8 cellular contexts compared by ENCODE assay signal in genomic region chr19:2327773-2328400, GRCh38. TPM values are rescaled to one million over a fixed set of nuclear protein-coding genes. Genes with fewer than 3 reads are reported as not detected.
A peak's percentile ranks its signal among the peaks of the same experiment; 100 is the strongest.
DNase-seq lines count a peak whose midpoint lies in the region; ATAC-seq and TF ChIP-seq lines count a peak whose summit lies in the region.

No MANE protein-coding gene starts in this region.

- H4K20me1 ChIP-seq in OCI-LY7 (ENCODE audit: insufficient read depth, low read length) = no peaks in the 10 kb centered on the region; the same call in 1 of the 2 replicates
- peaks cover 25% of the 10 kb centered on the region for H4K20me1 ChIP-seq in osteoblast (ENCODE audit: insufficient read depth, low read length)

- H3K4me1 ChIP-seq in CD8-positive, alpha-beta T cell (ENCODE audit: insufficient read depth, low read length) = peaks cover 53% of the 10 kb centered on the region
- H3K4me1 ChIP-seq in HEK293 (ENCODE audit: control insufficient read depth, insufficient read depth, low read length) = peaks cover 14% of the 10 kb centered on the region
- H3K4me1 ChIP-seq in OCI-LY7 (ENCODE audit: insufficient read depth, low read length, poor library complexity, severe bottlenecking) = peaks cover 59% of the 10 kb centered on the region
- H3K4me1 ChIP-seq in osteoblast (ENCODE audit: insufficient read depth, low read length) = peaks cover 19% of the 10 kb centered on the region
- H3K4me1 ChIP-seq in uterus = peaks cover 0 to 24% of the 10 kb centered on the region in 2 donors

- H3K27ac ChIP-seq in CD8-positive, alpha-beta T cell (ENCODE audit: low read depth, low read length) = peak overlapping the region; percentile 82
- H3K27ac ChIP-seq in HEK293 (ENCODE audit: extremely low read depth, low read depth, low read length) = peak overlapping the region; percentile 90
- peak overlapping the region; percentile 70 for H3K27ac ChIP-seq in OCI-LY7 (ENCODE audit: low read depth, low read length, poor library complexity, severe bottlenecking)
- H3K27ac ChIP-seq in osteoblast (ENCODE audit: low read depth, low read length) = peak overlapping the region; percentile 83
- peak overlapping the region; percentile 62 to 75 for H3K27ac ChIP-seq in uterus

- no peaks in the 10 kb centered on the region for H3K9me3 ChIP-seq in CD8-positive, alpha-beta T cell (ENCODE audit: low read length)
- H3K9me3 ChIP-seq in HEK293 (ENCODE audit: control insufficient read depth, insufficient read depth, low read depth, low read length) = no peaks in the 10 kb centered on the region
- no peaks in the 10 kb centered on the region for H3K9me3 ChIP-seq in OCI-LY7 (ENCODE audit: low read length)
- H3K9me3 ChIP-seq in osteoblast (ENCODE audit: low read depth, low read length) = no peaks in the 10 kb centered on the region
- no peaks in the 10 kb centered on the region for H3K9me3 ChIP-seq in uterus

- H3K4me2 ChIP-seq in OCI-LY7 (ENCODE audit: low read length) (peak overlapping the region; percentile 87), osteoblast (ENCODE audit: insufficient read depth, low read length) (peak overlapping the region; percentile 93)

- H3K79me2 ChIP-seq in OCI-LY7 (ENCODE audit: insufficient read depth, low read depth, low read length) (peaks cover 66% of the 10 kb centered on the region), osteoblast (ENCODE audit: insufficient read depth, low read length) (peaks cover 80% of the 10 kb centered on the region)

- TF ChIP-seq POLR2A in uterus (IDR thresholded peaks at IDR 0.05) = no peak

- H3K27me3 ChIP-seq in CD8-positive, alpha-beta T cell (ENCODE audit: insufficient read depth, low read length) = no peaks in the 10 kb centered on the region
- H3K27me3 ChIP-seq in osteoblast (ENCODE audit: insufficient read depth, low read length) (no peaks in the 10 kb centered on the region), uterus (no peaks in the 10 kb centered on the region)

- H3K36me3 Mint-ChIP-seq in CD8-positive, alpha-beta T cell = peaks cover 47% of the 10 kb centered on the region
- peaks cover 54% of the 10 kb centered on the region for H3K36me3 Mint-ChIP-seq in activated T-helper 17 cell treated with anti-CD3 and anti-CD28 coated beads, Interleukin-2, amount 50 U/mL, for 72 hours (ENCODE audit: low read depth)

- intact Hi-C loops in CD8-positive, alpha-beta T cell (cut with DNase I, micrococcal nuclease) = loop anchor here (1.0 to 5.0 kb wide), 9 partner anchors 38 to 854 kb away; partner anchors contain the start of genes PLEKHJ1 (in 2 of the 2), SF3A2 (in 2 of the 2), TIMM13 (in 2 of the 2) and AP3D1 (in 1 of the 2)
- intact Hi-C loops in OCI-LY7 (cut with micrococcal nuclease; ENCODE audit: unreplicated experiment) = loop anchor here (2.0 kb wide), 2 partner anchors 55 to 63 kb away; no protein-coding TSS in a partner anchor
- intact Hi-C loops in uterus (cut with DNase I; ENCODE audit: low total_unique reads) = no loop called here

- TSS peak; percentile 93 for BruUV-seq in OCI-LY7 (replicated peaks; lab: Mats Ljungman, UMichigan)

- no peak for TF ChIP-seq CTCF in CD8-positive, alpha-beta T cell (IDR thresholded peaks at IDR 0.05)
- TF ChIP-seq CTCF in HEK293 (tag by site-specific recombination; IDR thresholded peaks at IDR 0.05) = 0 out of 2 replicates have a peak, but pooled peaks have one; percentile 6
- no peak for TF ChIP-seq CTCF in OCI-LY7 (conservative IDR thresholded peaks at IDR 0.05; ENCODE audit: low read length)
- TF ChIP-seq CTCF in osteoblast (IDR thresholded peaks at IDR 0.05; ENCODE audit: extremely low read depth, low read depth, low read length) = no peak
- TF ChIP-seq CTCF in uterus (IDR thresholded peaks at IDR 0.05) = no peak

- no peaks in the 10 kb centered on the region for H3K27me3 Mint-ChIP-seq in CD8-positive, alpha-beta T cell (ENCODE audit: low read depth)
- no peaks in the 10 kb centered on the region for H3K27me3 Mint-ChIP-seq in activated T-helper 17 cell treated with anti-CD3 and anti-CD28 coated beads, Interleukin-2, amount 50 U/mL, for 72 hours

- CTCF ChIA-PET in CD8-positive, alpha-beta T cell (lab: Charles Lee) = interaction anchor here (0.6 to 1.9 kb wide), 3 partner anchors 53 to 95 kb away, joined by 3 to 7 read pairs (median 3); no protein-coding TSS in a partner anchor
- CTCF ChIA-PET in HEK293 (lab: Yijun Ruan, JAX) (interaction anchor here (0.6 to 1.7 kb wide), 3 partner anchors 36 to 170 kb away, joined by 3 to 4 read pairs (median 4); no protein-coding TSS in a partner anchor), OCI-LY7 (lab: Charles Lee; ENCODE audit: unreplicated experiment) (interaction anchor here (0.8 kb wide), 1 partner anchor 170 kb away, joined by 4 read pairs; no protein-coding TSS in a partner anchor)

- H3K4me3 ChIP-seq in CD8-positive, alpha-beta T cell (ENCODE audit: low read depth, low read length) = peak overlapping the region; percentile 93
- H3K4me3 ChIP-seq in HEK293 (ENCODE audit: low read depth, low read length) (peak overlapping the region; percentile 92), OCI-LY7 (ENCODE audit: low read depth, low read length, poor library complexity, severe bottlenecking) (peak overlapping the region; percentile 89), osteoblast (ENCODE audit: insufficient read depth, low read length) (peak overlapping the region; percentile 90), uterus (peak overlapping the region; percentile 75 to 78)

- peak in 4 of 7 experiments; percentile 19 to 74 (median 41) for DNase-seq in CD8-positive, alpha-beta T cell
- DNase-seq in OCI-LY7 (ENCODE audit: low spot score) = peak; percentile 89
- peak; percentile 88 for DNase-seq in foreskin melanocyte
- peak; percentile 96 for DNase-seq in osteoblast (ENCODE audit: insufficient read length, low spot score, missing footprints)
- no peak for DNase-seq in uterus
- DNase-seq in GDM1 (lab: John Stamatoyannopoulos, UW) = no peak

- H3K9me2 ChIP-seq in OCI-LY7 (ENCODE audit: insufficient read depth, low read length) = no peaks in the 10 kb centered on the region

- peak overlapping the region; percentile 97 for H3K4me3 Mint-ChIP-seq in CD8-positive, alpha-beta T cell
- peak overlapping the region; percentile 97 for H3K4me3 Mint-ChIP-seq in activated T-helper 17 cell treated with anti-CD3 and anti-CD28 coated beads, Interleukin-2, amount 50 U/mL, for 72 hours

- ATAC-seq in CD8-positive, alpha-beta T cell = peak; percentile 63
- ATAC-seq in activated T-helper 17 cell treated with anti-CD3 and anti-CD28 coated beads, Interleukin-2, amount 50 U/mL, for 72 hours (replicated peaks) = peak; percentile 83

- H2AFZ ChIP-seq in OCI-LY7 (ENCODE audit: low read length) (no peak overlapping the region), osteoblast (ENCODE audit: low read length) (peak overlapping the region; percentile 81)

- no peaks in the 10 kb centered on the region for H3K9me3 Mint-ChIP-seq in CD8-positive, alpha-beta T cell
- H3K9me3 Mint-ChIP-seq in activated T-helper 17 cell treated with anti-CD3 and anti-CD28 coated beads, Interleukin-2, amount 50 U/mL, for 72 hours = no peaks in the 10 kb centered on the region

- H3K27ac Mint-ChIP-seq in CD8-positive, alpha-beta T cell = peak overlapping the region; percentile 99
- H3K27ac Mint-ChIP-seq in activated T-helper 17 cell treated with anti-CD3 and anti-CD28 coated beads, Interleukin-2, amount 50 U/mL, for 72 hours = peak overlapping the region; percentile 97

- POLR2A ChIA-PET in CD8-positive, alpha-beta T cell (lab: Charles Lee) = interaction anchor here (0.6 to 1.7 kb wide), 5 partner anchors 36 to 225 kb away, joined by 3 to 6 read pairs (median 4); no protein-coding TSS in a partner anchor
- POLR2A ChIA-PET in HEK293 (lab: Yijun Ruan, JAX) (interaction anchor here (0.7 to 1.7 kb wide), 9 partner anchors 9 to 148 kb away, joined by 3 to 6 read pairs (median 4); partner anchors contain the start of gene GADD45B), OCI-LY7 (lab: Charles Lee) (interaction anchor here (0.7 to 1.1 kb wide), 3 partner anchors 9 to 66 kb away, joined by 3 to 7 read pairs (median 3); no protein-coding TSS in a partner anchor)

- peaks cover 14% of the 10 kb centered on the region for H3K36me3 ChIP-seq in CD8-positive, alpha-beta T cell (ENCODE audit: insufficient read depth, low read length)
- H3K36me3 ChIP-seq in HEK293 (ENCODE audit: control insufficient read depth in 2 of 2, insufficient read depth in 1 of 2, low read length in 2 of 2) (peaks cover 4 to 34% of the 10 kb centered on the region in 2 experiments; a peak in 2 of 3 replicates), OCI-LY7 (ENCODE audit: insufficient read depth, low read length) (peaks cover 40% of the 10 kb centered on the region), osteoblast (ENCODE audit: insufficient read depth, low read length) (peaks cover 11% of the 10 kb centered on the region), uterus (no peaks in the 10 kb centered on the region)

- peaks cover 61% of the 10 kb centered on the region for H3K4me1 Mint-ChIP-seq in CD8-positive, alpha-beta T cell (ENCODE audit: low read depth)
- peaks cover 24% of the 10 kb centered on the region for H3K4me1 Mint-ChIP-seq in activated T-helper 17 cell treated with anti-CD3 and anti-CD28 coated beads, Interleukin-2, amount 50 U/mL, for 72 hours

RNA-seq across cellular contexts. Expression of gene LSM7, which starts 0.5 kb away (rescaled TPM):
- total RNA-seq in CD8-positive, alpha-beta T cell = 100 to 1,000 TPM; 103 to 113 TPM
- total RNA-seq in OCI-LY7 (2014; rRNA removed; shearing (Covaris generic)) = 288 and 321 TPM in 2 replicates
- total RNA-seq in OCI-LY7 (2022) (164 and 170 TPM in 2 replicates), osteoblast (46.9 and 57.9 TPM in 2 replicates), uterus (100 to 1,000 TPM in 3 of 4 donors, 10 to 100 TPM in 1; 51.8 to 186 (median 142) TPM)
- 100 to 1,000 TPM in 1 of 2 donors, 10 to 100 TPM in 1; 96.2 to 140 TPM for total RNA-seq in activated T-helper 17 cell treated with anti-CD3 and anti-CD28 coated beads, Interleukin-2, amount 50 U/mL, for 72 hours

RNA-seq across cellular contexts. Expression of gene SPPL2B, which starts 0.6 kb away (rescaled TPM):
- 100 to 1,000 TPM; 123 to 126 TPM for total RNA-seq in CD8-positive, alpha-beta T cell
- 96.9 and 106 TPM in 2 replicates for total RNA-seq in OCI-LY7 (2014; rRNA removed; shearing (Covaris generic))
- 185 and 191 TPM in 2 replicates for total RNA-seq in OCI-LY7 (2022)
- total RNA-seq in activated T-helper 17 cell treated with anti-CD3 and anti-CD28 coated beads, Interleukin-2, amount 50 U/mL, for 72 hours = 10 to 100 TPM; 23.7 to 46.5 TPM
- 32.6 and 34.5 TPM in 2 replicates for total RNA-seq in osteoblast
- total RNA-seq in uterus = 10 to 100 TPM; 14.3 to 58.5 (median 31.5) TPM

RNA-seq across cellular contexts. Expression of gene LINGO3, which starts 19.9 kb away (rescaled TPM):
- under 1 TPM; 0.33 to 0.46 TPM for total RNA-seq in CD8-positive, alpha-beta T cell
- total RNA-seq in OCI-LY7 (2014; rRNA removed; shearing (Covaris generic)) = 0.33 and 0.38 TPM in 2 replicates
- total RNA-seq in OCI-LY7 (2022) = 0.13 and 0.17 TPM in 2 replicates
- total RNA-seq in activated T-helper 17 cell treated with anti-CD3 and anti-CD28 coated beads, Interleukin-2, amount 50 U/mL, for 72 hours = under 1 TPM in 1 of 2 donors, not detected in 1; 0.17 TPM
- not detected in 2 replicates for total RNA-seq in osteoblast
- total RNA-seq in uterus = not detected

RNA-seq across cellular contexts. Expression of gene TMPRSS9, which starts 32.2 kb away (rescaled TPM):
- total RNA-seq in CD8-positive, alpha-beta T cell = not detected
- 0.44 TPM in 1 of 2 replicates, not detected in the other for total RNA-seq in OCI-LY7 (2014; rRNA removed; shearing (Covaris generic))
- total RNA-seq in OCI-LY7 (2022) (0.28 TPM in 1 of 2 replicates, not detected in the other), osteoblast (0.29 and 1.1 TPM in 2 replicates), uterus (under 1 TPM in 1 of 4 donors, not detected in 3; 0.69 TPM)
- not detected for total RNA-seq in activated T-helper 17 cell treated with anti-CD3 and anti-CD28 coated beads, Interleukin-2, amount 50 U/mL, for 72 hours

RNA-seq across cellular contexts. Expression of gene PEAK3, which starts 45.9 kb away (rescaled TPM):
- total RNA-seq in CD8-positive, alpha-beta T cell = not detected
- total RNA-seq in OCI-LY7 (2014; rRNA removed; shearing (Covaris generic)) = not detected in 2 replicates
- total RNA-seq in OCI-LY7 (2022) = 0.18 TPM in 1 of 2 replicates, not detected in the other
- under 1 TPM; 0.09 to 0.32 TPM for total RNA-seq in activated T-helper 17 cell treated with anti-CD3 and anti-CD28 coated beads, Interleukin-2, amount 50 U/mL, for 72 hours
- under 0.01 TPM in 1 of 2 replicates, not detected in the other for total RNA-seq in osteoblast
- total RNA-seq in uterus = under 1 TPM in 2 of 4 donors, not detected in 2; 0.26 to 0.40 TPM

Comparison
In these comparisons a context has a peak if more than half of its experiments do, and no peak if none do; other contexts are left out.
1. DNase-seq: peak in CD8-positive, alpha-beta T cell (4 of 7), OCI-LY7 (single experiment), foreskin melanocyte (single experiment) and osteoblast (single experiment); none in uterus (0 of 2) and GDM1 (single experiment).
2. Peak in every context shown above with its lines, with median percentiles within 50 percentile points of each other: H3K27ac ChIP-seq and H3K4me3 ChIP-seq.